12 cellular contexts compared by ENCODE assay signal in genomic region chr5:14523243-14524034, GRCh38. TPM values are rescaled to one million over a fixed set of nuclear protein-coding genes. Genes with fewer than 3 reads are reported as not detected.
DNase-seq lines count a peak whose midpoint lies in the region; ATAC-seq and TF ChIP-seq lines count a peak whose summit lies in the region.
"Had no signal": no experiment of that assay in that cellular context is flagged by ENCODE, and none has a peak within 500 bp of the region (broad histone marks: within the 10 kb centered on the region; RNA-seq: fewer than 3 reads in every experiment).

No MANE protein-coding gene starts in this region.

- CTCF ChIA-PET in IMR-90 (lab: Yijun Ruan, JAX): no interaction called here
- CTCF ChIA-PET in Panc1 (lab: Charles Lee): no interaction called here

- H3K9me1 ChIP-seq in IMR-90 (ENCODE audit: insufficient read depth, low read length): no peaks in the 10 kb centered on the region

- no peak for TF ChIP-seq RAD21 in IMR-90 (IDR thresholded peaks at IDR 0.05; ENCODE audit: low read length)

- H3K4me1 ChIP-seq in IMR-90 (ENCODE audit: control insufficient read depth, insufficient read depth, low read length) (no peaks in the 10 kb centered on the region), Panc1 (ENCODE audit: control insufficient read depth, insufficient read depth, low read length) (no peaks in the 10 kb centered on the region), mucosa of descending colon (ENCODE audit: low read depth) (no peaks in the 10 kb centered on the region), right atrium auricular region (no peaks in the 10 kb centered on the region)
- H3K4me1 ChIP-seq: A549 had no signal

- BruUV-seq in IMR-90 (replicated peaks; lab: Mats Ljungman, UMichigan) (no TSS peak), Panc1 (replicated peaks; lab: Mats Ljungman, UMichigan) (no TSS peak)

- no peak for TF ChIP-seq POLR2A in IMR-90 (IDR thresholded peaks at IDR 0.05; ENCODE audit: low read depth, low read length)

- no peak overlapping the region for H3K14ac ChIP-seq in IMR-90 (replicated peaks; ENCODE audit: low read depth, low read length)

- 100% methylated on average over 4 of the region's 12 CpGs; no CpG with 5 or more reads in 1 of the 2 experiments for WGBS in IMR-90 (ENCODE audit: extremely low coverage in 2 of 2, insufficient read length in 1 of 2), 2 experiments

- H3K18ac ChIP-seq in IMR-90 (ENCODE audit: low read depth, low read length): no peak overlapping the region

- no peak overlapping the region for H3K4ac ChIP-seq in IMR-90 (ENCODE audit: low read depth, low read length)

- no peaks in the 10 kb centered on the region for H3K79me1 ChIP-seq in IMR-90 (ENCODE audit: low read depth in 1 of 2, low read length in 2 of 2)

- no peak overlapping the region for H2AK5ac ChIP-seq in IMR-90 (ENCODE audit: low read depth, low read length)

- no peak overlapping the region for H2AFZ ChIP-seq in IMR-90 (replicated peaks; ENCODE audit: low read length, poor library complexity)

- dilution Hi-C loops in IMR-90 (cut with HindIII; ENCODE audit: low sequenced_read_pairs, unreplicated experiment): no loop called here

- intact Hi-C loops in IMR-90 (cut with micrococcal nuclease): no loop called here
- intact Hi-C loops in Panc1 (cut with micrococcal nuclease; ENCODE audit: unreplicated experiment): no loop called here
- intact Hi-C loops in mucosa of descending colon (cut with DNase I, micrococcal nuclease): no loop called here

- no peak overlapping the region for H4K8ac ChIP-seq in IMR-90 (ENCODE audit: low read depth in 2 of 2, low read length in 2 of 2)

- DNase-seq in IMR-90 (no peak), Panc1 (ENCODE audit: low read depth, low spot score) (no peak), mucosa of descending colon (no peak), NCI-H2196 (lab: John Stamatoyannopoulos, UW; ENCODE audit: unreplicated experiment) (no peak), right atrium auricular region (ENCODE audit: low spot score) (no peak)
- DNase-seq: Calu3; CD8-positive, alpha-beta T cell; DMS53; H9 had no signal

- H2BK5ac ChIP-seq in IMR-90 (ENCODE audit: low read depth, low read length, poor library complexity, severe bottlenecking): no peak overlapping the region

- in situ Hi-C loops in IMR-90 (cut with MboI; ENCODE audit: low sequenced_read_pairs) (no loop called here), Panc1 (cut with HindIII; ENCODE audit: low pct_unique_long_range_greater_than_20kb, low sequenced_read_pairs) (no loop called here)

- no peak for TF ChIP-seq CTCF in IMR-90 (conservative IDR thresholded peaks at IDR 0.05; ENCODE audit: low read depth, low read length)
- TF ChIP-seq CTCF in Panc1 (IDR thresholded peaks at IDR 0.05): no peak
- no peak for TF ChIP-seq CTCF in mucosa of descending colon (IDR thresholded peaks at IDR 0.05)
- TF ChIP-seq CTCF in right atrium auricular region (IDR thresholded peaks at IDR 0.05): no peak

- POLR2A ChIA-PET in IMR-90 (lab: Charles Lee; ENCODE audit: unreplicated experiment): no interaction called here
- POLR2A ChIA-PET in Panc1 (lab: Charles Lee): no interaction called here

- no peak overlapping the region for H3K27ac ChIP-seq in IMR-90 (ENCODE audit: insufficient read depth, low read length)
- H3K27ac ChIP-seq in Panc1 (ENCODE audit: low read length): no peak overlapping the region
- no peak overlapping the region for H3K27ac ChIP-seq in right atrium auricular region
- H3K27ac ChIP-seq: A549, BLaER1 had no signal

- no peak overlapping the region for H4K5ac ChIP-seq in IMR-90 (ENCODE audit: low read depth, low read length)

- H2BK120ac ChIP-seq in IMR-90 (ENCODE audit: low read depth, low read length): no peak overlapping the region

- no peak overlapping the region for H2BK20ac ChIP-seq in IMR-90 (ENCODE audit: low read depth, low read length)

- H4K20me1 ChIP-seq in IMR-90 (ENCODE audit: insufficient read depth, low read length): no peaks in the 10 kb centered on the region
- H4K20me1 ChIP-seq: BLaER1 had no signal

- no peak overlapping the region for H3K9ac ChIP-seq in IMR-90 (ENCODE audit: low read depth, low read length)
- H3K9ac ChIP-seq: BLaER1 had no signal

- H3K27me3 ChIP-seq in IMR-90 (ENCODE audit: control insufficient read depth, insufficient read depth, low read length) (no peaks in the 10 kb centered on the region; the same call in none of the 2 replicates), Panc1 (ENCODE audit: control insufficient read depth, insufficient read depth, low read length) (no peaks in the 10 kb centered on the region), right atrium auricular region (no peaks in the 10 kb centered on the region)
- H3K27me3 ChIP-seq: BLaER1 had no signal

- no peak overlapping the region for H2BK15ac ChIP-seq in IMR-90 (ENCODE audit: low read depth, low read length)

- no peak overlapping the region for H4K91ac ChIP-seq in IMR-90 (ENCODE audit: insufficient read depth, low read depth, low read length)

- H3K56ac ChIP-seq in IMR-90 (ENCODE audit: extremely low read depth, insufficient read depth, low read length): no peak overlapping the region

- no peak overlapping the region for H3K4me3 ChIP-seq in IMR-90 (ENCODE audit: insufficient read depth, low read depth, low read length)
- H3K4me3 ChIP-seq in Panc1 (ENCODE audit: low read depth in 2 of 2, low read length in 2 of 2): no peak overlapping the region
- H3K4me3 ChIP-seq in mucosa of descending colon: no peak overlapping the region
- H3K4me3 ChIP-seq in right atrium auricular region: no peak overlapping the region
- H3K4me3 ChIP-seq: A549, BLaER1 had no signal

- peak overlapping the region; percentile 13 for H2AK9ac ChIP-seq in IMR-90 (replicated peaks; ENCODE audit: low read depth, low read length, poor library complexity)

- ATAC-seq in IMR-90 (ENCODE audit: low read depth): no peak
- ATAC-seq in Panc1: 0 out of 2 replicates have a peak, but pooled peaks have one; percentile 28
- peak; percentile 79 for ATAC-seq in mucosa of descending colon
- no peak for ATAC-seq in HG02884 (IDR thresholded peaks at IDR 0.05; ENCODE audit: unreplicated experiment)
- ATAC-seq: A549; CD8-positive, alpha-beta T cell had no signal

- no peak overlapping the region for H3K4me2 ChIP-seq in IMR-90 (ENCODE audit: low read depth, low read length)
- H3K4me2 ChIP-seq: A549, BLaER1 had no signal

- H3K36me3 ChIP-seq in IMR-90 (ENCODE audit: control insufficient read depth, insufficient read depth, low read length) (no peaks in the 10 kb centered on the region), Panc1 (ENCODE audit: control insufficient read depth, insufficient read depth, low read length) (no peaks in the 10 kb centered on the region), mucosa of descending colon (ENCODE audit: low read depth) (no peaks in the 10 kb centered on the region), right atrium auricular region (no peaks in the 10 kb centered on the region)
- H3K36me3 ChIP-seq: BLaER1 had no signal

- peaks cover 2% of the 10 kb centered on the region; the same call in 1 of the 2 replicates for H3K9me3 ChIP-seq in IMR-90 (ENCODE audit: control insufficient read depth, insufficient read depth, low read length)
- H3K9me3 ChIP-seq in Panc1 (ENCODE audit: control insufficient read depth, insufficient read depth, low read depth, low read length): no peaks in the 10 kb centered on the region
- no peaks in the 10 kb centered on the region for H3K9me3 ChIP-seq in mucosa of descending colon
- H3K9me3 ChIP-seq in right atrium auricular region: peaks cover 0 to 3% of the 10 kb centered on the region in 2 donors
- H3K9me3 ChIP-seq: A549 had no signal

- no peak overlapping the region for H3K23ac ChIP-seq in IMR-90 (ENCODE audit: low read depth, low read length)

TF ChIP-seq in IMR-90, 13 proteins besides CTCF, POLR2A, EP300 and RAD21:
- TF ChIP-seq MAFK (IDR thresholded peaks at IDR 0.05; ENCODE audit: low read depth, low read length) (no peak), CEBPB (IDR thresholded peaks at IDR 0.05; ENCODE audit: low read depth, low read length) (no peak), SMC3 (IDR thresholded peaks at IDR 0.05; ENCODE audit: low read depth, low read length) (no peak), ELK1 (IDR thresholded peaks at IDR 0.05; ENCODE audit: borderline replicate concordance, low read depth, low read length) (no peak), USF2 (IDR thresholded peaks at IDR 0.05; ENCODE audit: low read depth, low read length) (no peak), CHD1 (IDR thresholded peaks at IDR 0.05; ENCODE audit: low read depth, low read length) (no peak), RCOR1 (IDR thresholded peaks at IDR 0.05; ENCODE audit: insufficient replicate concordance, low read length) (no peak), MXI1 (IDR thresholded peaks at IDR 0.05; ENCODE audit: borderline replicate concordance, low read depth, low read length) (no peak), BHLHE40 (IDR thresholded peaks at IDR 0.05; ENCODE audit: low read depth, low read length) (no peak)
TF ChIP-seq in IMR-90: peak in this region for 0.

RNA-seq across cellular contexts. Expression of gene OTULINL, which starts 58.2 kb away (rescaled TPM):
- 0.18 and 0.28 TPM in 2 replicates for total RNA-seq in IMR-90 (2012; rRNA removed)
- 0.06 and 0.09 TPM in 2 replicates for polyA plus RNA-seq in IMR-90 (2012; rRNA removed)
- 0.02 and 0.04 TPM in 2 replicates for polyA plus RNA-seq in IMR-90 (2012; cell fraction: cytosol; rRNA removed)
- polyA plus RNA-seq in IMR-90 (2012; cell fraction: nucleus; rRNA removed; ENCODE audit: low replicate concordance): 0.01 and 0.10 TPM in 2 replicates
- total RNA-seq in Panc1 (2021; ENCODE audit: unreplicated experiment): 1.8 TPM
- 0.82 TPM for polyA plus RNA-seq in Panc1 (2012; ENCODE audit: insufficient read length)
- 10 to 100 TPM; 33.9 to 67.2 (median 60.1) TPM for total RNA-seq in mucosa of descending colon
- total RNA-seq in right atrium auricular region: 1 to 10 TPM; 1.6 to 2.1 TPM

Comparison
In these comparisons a context has a peak if more than half of its experiments do, and no peak if none do; other contexts are left out.
1. ATAC-seq: peak in Panc1 (single experiment) and mucosa of descending colon (single experiment); none in IMR-90 (single experiment) and HG02884 (single experiment).
2. RNA of gene OTULINL, which starts 58.2 kb away (total RNA-seq): 33.9 to 67.2 TPM in mucosa of descending colon; 1.6 to 2.1 TPM in right atrium auricular region, 1.8 TPM in Panc1 (single experiment) and 0.18 to 0.28 TPM in IMR-90; every median in the first group is over 10 times any median in the second.